ENCODE assay signal across 29 cellular contexts in genomic region chr3:160475889-160476288, GRCh38.
"Had no signal": no experiment of that assay in that cellular context is flagged by ENCODE, and none has a peak within 500 bp of the region (broad histone marks: within the 10 kb centered on the region; RNA-seq: fewer than 3 reads in every experiment).

No MANE protein-coding gene starts in this region.

- H3K27ac ChIP-seq: hepatocyte, left lung, lower lobe of right lung, neural progenitor cell, neutrophil, ovary, right atrium auricular region, stomach, testis, thyroid gland, transverse colon, upper lobe of left lung, vagina had no signal

- H3K9me3 Mint-ChIP-seq: natural killer cell had no signal

- H3K4me3 ChIP-seq: hepatocyte, left lung, lower lobe of right lung, neural progenitor cell, ovary, right atrium auricular region, skin epidermis, stomach, testis, thyroid gland, transverse colon, upper lobe of left lung, vagina had no signal

- H3K4me1 ChIP-seq: left lung, lower lobe of right lung, neural progenitor cell, right atrium auricular region, stomach, testis, thyroid gland, transverse colon, upper lobe of left lung, vagina had no signal

- H3K36me3 ChIP-seq: left lung, lower lobe of right lung, neural progenitor cell, neutrophil, ovary, right atrium auricular region, stomach, thyroid gland, transverse colon, upper lobe of left lung, vagina had no signal

- H3K4me1 Mint-ChIP-seq: natural killer cell, neural progenitor cell had no signal

- H3K4me3 Mint-ChIP-seq: natural killer cell; nephron progenitor cell; neural progenitor cell; stimulated activated naive B cell treated with anti-CD40 and anti-IgM and Interleukin-4, amounts not matched to agents 10 μg/mL and 1 μg/mL and 100 μg/mL, for 72 hours had no signal

- H3K27ac Mint-ChIP-seq: natural killer cell; nephron progenitor cell; neural progenitor cell; progenitor cell of endocrine pancreas; stimulated activated naive B cell treated with anti-CD40 and anti-IgM and Interleukin-4, amounts not matched to agents 10 μg/mL and 1 μg/mL and 100 μg/mL, for 72 hours had no signal

- ATAC-seq: left colon; left lung; lower lobe of right lung; natural killer cell; sciatic nerve; stimulated activated naive B cell treated with anti-CD40 and anti-IgM and Interleukin-4, amounts not matched to agents 10 μg/mL and 1 μg/mL and 100 μg/mL, for 72 hours; stimulated activated naive CD8-positive, alpha-beta T cell treated with anti-CD3 and anti-CD28 coated beads, Interleukin-15, Interleukin-2, amounts not matched to agents 100 U/mL and 50 U/mL, for 24 hours had no signal

- H3K9me3 ChIP-seq: lower lobe of right lung, neutrophil, ovary, right atrium auricular region, testis, thyroid gland, transverse colon, vagina had no signal

- H3K27me3 ChIP-seq: hepatocyte, left lung, neural progenitor cell, neutrophil, ovary, right atrium auricular region, testis, thyroid gland, transverse colon, upper lobe of left lung, vagina had no signal

- DNase-seq: islet precursor cell; left colon; left lung; lower lobe of right lung; mammary epithelial cell; mesenchymal stem cell; natural killer cell; nephron progenitor cell; occipital lobe; ovary; stimulated activated CD4-positive, alpha-beta T cell treated with anti-CD3 and anti-CD28 coated beads, Interleukin-12 subunit alpha, Interleukin-12 subunit beta, amount 100 ng/mL, for 4 hours; stimulated activated CD4-positive, alpha-beta T cell treated with anti-CD3 and anti-CD28 coated beads, Interleukin-15, amount 100 ng/mL, for 24 hours; stimulated activated CD4-positive, alpha-beta T cell treated with anti-CD3 and anti-CD28 coated beads, Interleukin-2, amount 100 ng/mL, for 24 hours; stimulated activated CD4-positive, alpha-beta T cell treated with anti-CD3 and anti-CD28 coated beads, Interleukin-4, amount 100 ng/mL, for 1 hour; stimulated activated naive B cell treated with anti-CD40 and anti-IgM and Interleukin-4, amounts not matched to agents 10 μg/mL and 1 μg/mL and 100 μg/mL, for 72 hours; stimulated activated naive CD8-positive, alpha-beta T cell treated with anti-CD3 and anti-CD28 coated beads, Interleukin-15, Interleukin-2, amounts not matched to agents 100 U/mL and 50 U/mL, for 24 hours; stomach; testis; thyroid gland; transverse colon; upper lobe of left lung had no signal

- H3K36me3 Mint-ChIP-seq: natural killer cell; neural progenitor cell; stimulated activated naive B cell treated with anti-CD40 and anti-IgM and Interleukin-4, amounts not matched to agents 10 μg/mL and 1 μg/mL and 100 μg/mL, for 72 hours had no signal
